ENCODE assay signal across 13 cellular contexts in the genomic region with DNA sequence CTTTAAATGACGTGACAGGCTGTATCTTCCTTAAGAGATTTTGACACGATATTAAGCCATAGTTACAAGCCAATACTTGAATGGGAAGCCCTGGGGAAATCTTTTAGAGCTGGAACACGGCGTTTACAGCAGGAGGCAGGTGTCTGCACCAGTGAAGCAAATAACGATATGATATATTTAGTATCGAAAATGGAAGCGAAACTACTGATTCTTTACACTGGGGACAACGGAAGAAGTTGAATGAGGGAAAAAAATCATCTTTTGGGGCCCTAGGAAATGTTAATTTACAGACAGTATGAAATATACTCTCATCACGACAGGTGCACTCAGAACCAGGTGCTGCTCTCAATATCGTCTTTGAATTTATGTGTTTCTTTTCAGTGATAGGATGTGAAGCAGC.
A peak's percentile ranks its signal among the peaks of the same experiment; 100 is the strongest.
DNase-seq lines count a peak whose midpoint lies in the region; ATAC-seq and TF ChIP-seq lines count a peak whose summit lies in the region.
"Had no signal": no experiment of that assay in that cellular context is flagged by ENCODE, and none has a peak within 500 bp of the region (broad histone marks: within the 10 kb centered on the region; RNA-seq: fewer than 3 reads in every experiment).

No MANE protein-coding gene starts in this region.

- intact Hi-C loops in MCF 10A (cut with micrococcal nuclease) = no loop called here
- intact Hi-C loops in mammary epithelial cell (cut with micrococcal nuclease) = no loop called here
- intact Hi-C loops in transverse colon (cut with DNase I; ENCODE audit: low total_unique reads) = no loop called here

- H3K4me3 ChIP-seq in mammary epithelial cell (replicated peaks in 1 of 3; ENCODE audit: insufficient read depth in 1 of 3, low read depth in 2 of 3, low read length in 3 of 3) = no peak overlapping the region
- H3K4me3 ChIP-seq in transverse colon = no peak overlapping the region
- H3K4me3 ChIP-seq: cardiac muscle cell, hepatocyte had no signal

- no peak overlapping the region for H2AFZ ChIP-seq in mammary epithelial cell (ENCODE audit: low read depth, low read length)
- H2AFZ ChIP-seq: hepatocyte had no signal

- H3K4me1 Mint-ChIP-seq in MCF 10A (ENCODE audit: insufficient read depth, unreplicated experiment) = no peaks in the 10 kb centered on the region

- dilution Hi-C loops in mammary epithelial cell (cut with HindIII; ENCODE audit: low sequenced_read_pairs) = no loop called here

- no peaks in the 10 kb centered on the region for H3K79me2 ChIP-seq in mammary epithelial cell (ENCODE audit: insufficient read depth, low read length)
- H3K79me2 ChIP-seq: hepatocyte had no signal

- H3K27me3 ChIP-seq in mammary epithelial cell (ENCODE audit: insufficient read depth, low read length) (no peaks in the 10 kb centered on the region), transverse colon (no peaks in the 10 kb centered on the region)
- H3K27me3 ChIP-seq: cardiac muscle cell, hepatocyte, neutrophil had no signal

- 24% methylated on average over 10 of the region's 10 CpGs for WGBS in mammary epithelial cell (ENCODE audit: low coverage, missing lambda C conversion rate)
- 71 to 75% methylated on average over 10 of the region's 10 CpGs for WGBS in transverse colon (ENCODE audit: low coverage in 1 of 2), 2 donors

- peaks cover 3% of the 10 kb centered on the region for H3K9me3 ChIP-seq in mammary epithelial cell (replicated peaks; ENCODE audit: insufficient read depth, low read length)
- no peaks in the 10 kb centered on the region for H3K9me3 ChIP-seq in transverse colon
- H3K9me3 ChIP-seq: neutrophil had no signal

- TF ChIP-seq CTCF in MCF 10A (IDR thresholded peaks at IDR 0.05; ENCODE audit: unreplicated experiment) = no peak
- no peak for TF ChIP-seq CTCF in mammary epithelial cell (conservative IDR thresholded peaks at IDR 0.05 in 1 of 2, IDR thresholded peaks at IDR 0.05 in 1 of 2; ENCODE audit: extremely low read depth in 1 of 2, insufficient read depth in 1 of 2, low read depth in 1 of 2, low read length in 2 of 2)
- no peak for TF ChIP-seq CTCF in transverse colon (IDR thresholded peaks at IDR 0.05)

- TF ChIP-seq EP300 in transverse colon (IDR thresholded peaks at IDR 0.05; ENCODE audit: low read depth) = no peak

- H3K27me3 Mint-ChIP-seq in MCF 10A (ENCODE audit: insufficient read depth, unreplicated experiment) = no peaks in the 10 kb centered on the region

- in situ Hi-C loops in mammary epithelial cell (cut with MboI; ENCODE audit: low sequenced_read_pairs in 2 of 2) (no loop called here), transverse colon (cut with MboI; ENCODE audit: low pct_ligation_motif_present in 1 of 4, low pct_unique_long_range_greater_than_20kb in 1 of 4, low sequenced_read_pairs in 3 of 4) (no loop called here)

- no peak for TF ChIP-seq POLR2A in transverse colon (IDR thresholded peaks at IDR 0.05)

- no peaks in the 10 kb centered on the region for H4K20me1 ChIP-seq in mammary epithelial cell (ENCODE audit: insufficient read depth, low read length)

- H3K27ac Mint-ChIP-seq in MCF 10A (ENCODE audit: low read depth, unreplicated experiment) = no peak overlapping the region

- BruUV-seq in MCF 10A (replicated peaks; lab: Mats Ljungman, UMichigan) = no TSS peak
- no TSS peak for BruUV-seq in mammary epithelial cell (replicated peaks; lab: Mats Ljungman, UMichigan)

- POLR2A ChIA-PET in MCF 10A (lab: Yijun Ruan, JAX) = no interaction called here

- peaks cover 5% of the 10 kb centered on the region for H3K36me3 Mint-ChIP-seq in MCF 10A (ENCODE audit: insufficient read depth, unreplicated experiment)

- ATAC-seq in HG02970 (IDR thresholded peaks at IDR 0.05; ENCODE audit: low FRiP score, unreplicated experiment) = peak; percentile 83

- H3K36me3 ChIP-seq in mammary epithelial cell (ENCODE audit: insufficient read depth, low read length) (no peaks in the 10 kb centered on the region), transverse colon (no peaks in the 10 kb centered on the region)
- H3K36me3 ChIP-seq: cardiac muscle cell, neutrophil had no signal

- CTCF ChIA-PET in MCF 10A (lab: Yijun Ruan, JAX) = no interaction called here
- CTCF ChIA-PET in mammary epithelial cell (lab: Charles Lee; ENCODE audit: low non-redundant PET) = no interaction called here

- peak overlapping the region; percentile 50 for H3K4me3 Mint-ChIP-seq in MCF 10A (ENCODE audit: unreplicated experiment)

- H3K9ac ChIP-seq in mammary epithelial cell (ENCODE audit: insufficient read depth, low read length) = no peak overlapping the region

- H3K4me1 ChIP-seq in mammary epithelial cell (ENCODE audit: insufficient read depth, low read length) = no peaks in the 10 kb centered on the region
- no peaks in the 10 kb centered on the region for H3K4me1 ChIP-seq in transverse colon

- DNase-seq in MCF 10A (ENCODE audit: unreplicated experiment) = no peak
- no peak for DNase-seq in mammary epithelial cell
- DNase-seq in NCI-H1105 (lab: John Stamatoyannopoulos, UW) = peak; percentile 86
- DNase-seq in transverse colon = peak; percentile 8
- no peak for DNase-seq in HCEC 1CT
- no peak for DNase-seq in medulla oblongata (ENCODE audit: extremely low spot score)
- DNase-seq in COLO829 (ENCODE audit: low spot score) = no peak
- DNase-seq: activated CD4-positive, alpha-beta T cell treated with anti-CD3 and anti-CD28 coated beads for 48 hours; NCI-H526 treated with DMSO at 0.1 percent for 48 hours had no signal

- no peak overlapping the region for H3K4me2 ChIP-seq in mammary epithelial cell (ENCODE audit: insufficient read depth, low read depth, low read length)
- H3K4me2 ChIP-seq: hepatocyte had no signal

- H3K9me3 Mint-ChIP-seq in MCF 10A (ENCODE audit: unreplicated experiment) = peaks cover 7% of the 10 kb centered on the region

- H3K27ac ChIP-seq in mammary epithelial cell (ENCODE audit: insufficient read depth, low read depth, low read length) = no peak overlapping the region
- peak overlapping the region in 1 of 4 donors; percentile 15 for H3K27ac ChIP-seq in transverse colon
- H3K27ac ChIP-seq: cardiac muscle cell, hepatocyte, neutrophil had no signal

Comparison
In these comparisons a context has a peak if more than half of its experiments do, and no peak if none do; other contexts are left out.
1. DNase-seq: peak in NCI-H1105 (single experiment) and transverse colon (single experiment); none in MCF 10A (single experiment), mammary epithelial cell (single experiment), HCEC 1CT (single experiment), medulla oblongata (single experiment) and COLO829 (single experiment).